1 cellular context compared by ENCODE assay signal in the genomic region with DNA sequence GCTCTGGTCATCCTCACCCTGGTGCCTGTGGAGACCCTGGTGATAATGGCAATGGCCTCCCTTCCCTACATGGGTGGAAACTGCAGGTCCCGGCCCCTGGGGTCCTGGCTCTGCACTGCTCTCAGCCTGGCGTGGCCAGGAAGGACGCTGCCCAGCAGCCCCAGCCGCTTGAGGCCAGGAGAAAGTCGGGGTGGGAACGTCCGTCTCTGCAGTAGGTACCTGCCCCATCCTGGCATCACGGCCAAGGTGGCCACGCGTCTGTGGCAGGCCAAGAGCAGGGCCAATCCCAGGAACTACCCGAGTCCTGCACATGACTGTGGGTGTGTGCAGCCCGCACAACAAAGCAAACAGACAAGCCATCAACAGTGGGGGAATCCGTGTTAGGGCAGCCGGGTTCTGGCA.
TF ChIP-seq lines count a peak whose summit lies in the region.

No MANE protein-coding gene starts in this region.

TF ChIP-seq in HepG2, 621 proteins besides CTCF, POLR2A, EP300 and RAD21:
- TF ChIP-seq, protein P1, sequence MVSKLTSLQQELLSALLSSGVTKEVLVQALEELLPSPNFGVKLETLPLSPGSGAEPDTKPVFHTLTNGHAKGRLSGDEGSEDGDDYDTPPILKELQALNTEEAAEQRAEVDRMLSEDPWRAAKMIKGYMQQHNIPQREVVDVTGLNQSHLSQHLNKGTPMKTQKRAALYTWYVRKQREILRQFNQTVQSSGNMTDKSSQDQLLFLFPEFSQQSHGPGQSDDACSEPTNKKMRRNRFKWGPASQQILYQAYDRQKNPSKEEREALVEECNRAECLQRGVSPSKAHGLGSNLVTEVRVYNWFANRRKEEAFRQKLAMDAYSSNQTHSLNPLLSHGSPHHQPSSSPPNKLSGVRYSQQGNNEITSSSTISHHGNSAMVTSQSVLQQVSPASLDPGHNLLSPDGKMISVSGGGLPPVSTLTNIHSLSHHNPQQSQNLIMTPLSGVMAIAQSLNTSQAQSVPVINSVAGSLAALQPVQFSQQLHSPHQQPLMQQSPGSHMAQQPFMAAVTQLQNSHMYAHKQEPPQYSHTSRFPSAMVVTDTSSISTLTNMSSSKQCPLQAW (CRISPR knock-in tag; IDR thresholded peaks at IDR 0.05) = no peak
- TF ChIP-seq FOXO1 (CRISPR knock-in tag; IDR thresholded peaks at IDR 0.05) (no peak), ZNF781 (CRISPR knock-in tag; IDR thresholded peaks at IDR 0.05; ENCODE audit: borderline replicate concordance, not compliant biosample characterization) (no peak), PAWR (CRISPR knock-in tag; IDR thresholded peaks at IDR 0.05; ENCODE audit: borderline replicate concordance) (no peak), TOE1 (CRISPR knock-in tag; IDR thresholded peaks at IDR 0.05) (no peak), SIN3B (IDR thresholded peaks at IDR 0.05; ENCODE audit: low read length) (no peak), SUZ12 (IDR thresholded peaks at IDR 0.05; ENCODE audit: low read depth, low read length) (no peak), ZC3H13 (CRISPR knock-in tag; IDR thresholded peaks at IDR 0.05) (no peak), ZNF7 (CRISPR knock-in tag; IDR thresholded peaks at IDR 0.05) (no peak), FOXK1 (CRISPR knock-in tag; IDR thresholded peaks at IDR 0.05; ENCODE audit: borderline replicate concordance, low read depth) (no peak), RARA (CRISPR knock-in tag; IDR thresholded peaks at IDR 0.05) (no peak), ZNF224 (CRISPR knock-in tag; IDR thresholded peaks at IDR 0.05) (no peak), ZNF510 (CRISPR knock-in tag; IDR thresholded peaks at IDR 0.05; ENCODE audit: low read depth) (no peak)
- TF ChIP-seq, protein P2, sequence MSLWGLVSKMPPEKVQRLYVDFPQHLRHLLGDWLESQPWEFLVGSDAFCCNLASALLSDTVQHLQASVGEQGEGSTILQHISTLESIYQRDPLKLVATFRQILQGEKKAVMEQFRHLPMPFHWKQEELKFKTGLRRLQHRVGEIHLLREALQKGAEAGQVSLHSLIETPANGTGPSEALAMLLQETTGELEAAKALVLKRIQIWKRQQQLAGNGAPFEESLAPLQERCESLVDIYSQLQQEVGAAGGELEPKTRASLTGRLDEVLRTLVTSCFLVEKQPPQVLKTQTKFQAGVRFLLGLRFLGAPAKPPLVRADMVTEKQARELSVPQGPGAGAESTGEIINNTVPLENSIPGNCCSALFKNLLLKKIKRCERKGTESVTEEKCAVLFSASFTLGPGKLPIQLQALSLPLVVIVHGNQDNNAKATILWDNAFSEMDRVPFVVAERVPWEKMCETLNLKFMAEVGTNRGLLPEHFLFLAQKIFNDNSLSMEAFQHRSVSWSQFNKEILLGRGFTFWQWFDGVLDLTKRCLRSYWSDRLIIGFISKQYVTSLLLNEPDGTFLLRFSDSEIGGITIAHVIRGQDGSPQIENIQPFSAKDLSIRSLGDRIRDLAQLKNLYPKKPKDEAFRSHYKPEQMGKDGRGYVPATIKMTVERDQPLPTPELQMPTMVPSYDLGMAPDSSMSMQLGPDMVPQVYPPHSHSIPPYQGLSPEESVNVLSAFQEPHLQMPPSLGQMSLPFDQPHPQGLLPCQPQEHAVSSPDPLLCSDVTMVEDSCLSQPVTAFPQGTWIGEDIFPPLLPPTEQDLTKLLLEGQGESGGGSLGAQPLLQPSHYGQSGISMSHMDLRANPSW (CRISPR knock-in tag; IDR thresholded peaks at IDR 0.05; ENCODE audit: borderline replicate concordance) = no peak
- TF ChIP-seq, protein P3, sequence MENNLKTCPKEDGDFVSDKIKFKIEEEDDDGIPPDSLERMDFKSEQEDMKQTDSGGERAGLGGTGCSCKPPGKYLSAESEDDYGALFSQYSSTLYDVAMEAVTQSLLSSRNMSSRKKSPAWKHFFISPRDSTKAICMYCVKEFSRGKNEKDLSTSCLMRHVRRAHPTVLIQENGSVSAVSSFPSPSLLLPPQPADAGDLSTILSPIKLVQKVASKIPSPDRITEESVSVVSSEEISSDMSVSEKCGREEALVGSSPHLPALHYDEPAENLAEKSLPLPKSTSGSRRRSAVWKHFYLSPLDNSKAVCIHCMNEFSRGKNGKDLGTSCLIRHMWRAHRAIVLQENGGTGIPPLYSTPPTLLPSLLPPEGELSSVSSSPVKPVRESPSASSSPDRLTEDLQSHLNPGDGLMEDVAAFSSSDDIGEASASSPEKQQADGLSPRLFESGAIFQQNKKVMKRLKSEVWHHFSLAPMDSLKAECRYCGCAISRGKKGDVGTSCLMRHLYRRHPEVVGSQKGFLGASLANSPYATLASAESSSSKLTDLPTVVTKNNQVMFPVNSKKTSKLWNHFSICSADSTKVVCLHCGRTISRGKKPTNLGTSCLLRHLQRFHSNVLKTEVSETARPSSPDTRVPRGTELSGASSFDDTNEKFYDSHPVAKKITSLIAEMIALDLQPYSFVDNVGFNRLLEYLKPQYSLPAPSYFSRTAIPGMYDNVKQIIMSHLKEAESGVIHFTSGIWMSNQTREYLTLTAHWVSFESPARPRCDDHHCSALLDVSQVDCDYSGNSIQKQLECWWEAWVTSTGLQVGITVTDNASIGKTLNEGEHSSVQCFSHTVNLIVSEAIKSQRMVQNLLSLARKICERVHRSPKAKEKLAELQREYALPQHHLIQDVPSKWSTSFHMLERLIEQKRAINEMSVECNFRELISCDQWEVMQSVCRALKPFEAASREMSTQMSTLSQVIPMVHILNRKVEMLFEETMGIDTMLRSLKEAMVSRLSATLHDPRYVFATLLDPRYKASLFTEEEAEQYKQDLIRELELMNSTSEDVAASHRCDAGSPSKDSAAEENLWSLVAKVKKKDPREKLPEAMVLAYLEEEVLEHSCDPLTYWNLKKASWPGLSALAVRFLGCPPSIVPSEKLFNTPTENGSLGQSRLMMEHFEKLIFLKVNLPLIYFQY (CRISPR knock-in tag; IDR thresholded peaks at IDR 0.05; ENCODE audit: borderline replicate concordance) = no peak
- TF ChIP-seq, protein P4, sequence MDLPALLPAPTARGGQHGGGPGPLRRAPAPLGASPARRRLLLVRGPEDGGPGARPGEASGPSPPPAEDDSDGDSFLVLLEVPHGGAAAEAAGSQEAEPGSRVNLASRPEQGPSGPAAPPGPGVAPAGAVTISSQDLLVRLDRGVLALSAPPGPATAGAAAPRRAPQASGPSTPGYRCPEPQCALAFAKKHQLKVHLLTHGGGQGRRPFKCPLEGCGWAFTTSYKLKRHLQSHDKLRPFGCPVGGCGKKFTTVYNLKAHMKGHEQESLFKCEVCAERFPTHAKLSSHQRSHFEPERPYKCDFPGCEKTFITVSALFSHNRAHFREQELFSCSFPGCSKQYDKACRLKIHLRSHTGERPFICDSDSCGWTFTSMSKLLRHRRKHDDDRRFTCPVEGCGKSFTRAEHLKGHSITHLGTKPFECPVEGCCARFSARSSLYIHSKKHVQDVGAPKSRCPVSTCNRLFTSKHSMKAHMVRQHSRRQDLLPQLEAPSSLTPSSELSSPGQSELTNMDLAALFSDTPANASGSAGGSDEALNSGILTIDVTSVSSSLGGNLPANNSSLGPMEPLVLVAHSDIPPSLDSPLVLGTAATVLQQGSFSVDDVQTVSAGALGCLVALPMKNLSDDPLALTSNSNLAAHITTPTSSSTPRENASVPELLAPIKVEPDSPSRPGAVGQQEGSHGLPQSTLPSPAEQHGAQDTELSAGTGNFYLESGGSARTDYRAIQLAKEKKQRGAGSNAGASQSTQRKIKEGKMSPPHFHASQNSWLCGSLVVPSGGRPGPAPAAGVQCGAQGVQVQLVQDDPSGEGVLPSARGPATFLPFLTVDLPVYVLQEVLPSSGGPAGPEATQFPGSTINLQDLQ (CRISPR knock-in tag; IDR thresholded peaks at IDR 0.05) = no peak
- TF ChIP-seq, protein P5, sequence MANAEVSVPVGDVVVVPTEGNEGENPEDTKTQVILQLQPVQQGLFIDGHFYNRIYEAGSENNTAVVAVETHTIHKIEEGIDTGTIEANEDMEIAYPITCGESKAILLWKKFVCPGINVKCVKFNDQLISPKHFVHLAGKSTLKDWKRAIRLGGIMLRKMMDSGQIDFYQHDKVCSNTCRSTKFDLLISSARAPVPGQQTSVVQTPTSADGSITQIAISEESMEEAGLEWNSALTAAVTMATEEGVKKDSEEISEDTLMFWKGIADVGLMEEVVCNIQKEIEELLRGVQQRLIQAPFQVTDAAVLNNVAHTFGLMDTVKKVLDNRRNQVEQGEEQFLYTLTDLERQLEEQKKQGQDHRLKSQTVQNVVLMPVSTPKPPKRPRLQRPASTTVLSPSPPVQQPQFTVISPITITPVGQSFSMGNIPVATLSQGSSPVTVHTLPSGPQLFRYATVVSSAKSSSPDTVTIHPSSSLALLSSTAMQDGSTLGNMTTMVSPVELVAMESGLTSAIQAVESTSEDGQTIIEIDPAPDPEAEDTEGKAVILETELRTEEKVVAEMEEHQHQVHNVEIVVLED (CRISPR knock-in tag; IDR thresholded peaks at IDR 0.05; ENCODE audit: borderline replicate concordance) = no peak
